In genomic region chr2:28895189-28895893, GRCh38 we compare ENCODE assay signal across 8 cellular contexts. TPM values are rescaled to one million over a fixed set of nuclear protein-coding genes. Genes with fewer than 3 reads are reported as not detected.
DNase-seq lines count a peak whose midpoint lies in the region; ATAC-seq and TF ChIP-seq lines count a peak whose summit lies in the region.

No MANE protein-coding gene starts in this region.

- peaks cover 11% of the 10 kb centered on the region for H3K4me1 ChIP-seq in SJCRH30
- peaks cover 44% of the 10 kb centered on the region for H3K4me1 ChIP-seq in left ventricle myocardium inferior

- TF ChIP-seq CTCF in left ventricle myocardium inferior (IDR thresholded peaks at IDR 0.05; ENCODE audit: borderline replicate concordance) = no peak

- H3K27ac ChIP-seq in SJCRH30 = peak overlapping the region; percentile 78
- H3K27ac ChIP-seq in left ventricle myocardium inferior (replicated peaks) = peak overlapping the region; percentile 81

- H3K4me1 Mint-ChIP-seq in activated naive CD8-positive, alpha-beta T cell treated with anti-CD3 and anti-CD28 coated beads, Interleukin-2, amount 50 U/mL, for 24 hours = peaks cover 43% of the 10 kb centered on the region

- H3K4me3 ChIP-seq in SJCRH30 = peak overlapping the region; percentile 99
- H3K4me3 ChIP-seq in left ventricle myocardium inferior = peak overlapping the region; percentile 100

- H3K27me3 ChIP-seq in SJCRH30 (no peaks in the 10 kb centered on the region), left ventricle myocardium inferior (ENCODE audit: low read depth) (no peaks in the 10 kb centered on the region)

- DNase-seq in NCI-H510A treated with DMSO at 0.1 percent for 48 hours (lab: John Stamatoyannopoulos, UW) (peak; percentile 12), NCI-H510A (lab: John Stamatoyannopoulos, UW) (no peak), SJCRH30 (peak; percentile 65 to 66), left ventricle myocardium inferior (peak; percentile 27), renal cortical epithelial cell (ENCODE audit: low read depth) (peak; percentile 82), NCI-H748 treated with DMSO at 0.1 percent for 48 hours (lab: John Stamatoyannopoulos, UW) (no peak)
- DNase-seq in activated naive CD8-positive, alpha-beta T cell treated with anti-CD3 and anti-CD28 coated beads, Interleukin-2, amount 50 U/mL, for 24 hours = peak; percentile 53

- ATAC-seq in HG03135 (IDR thresholded peaks at IDR 0.05; ENCODE audit: unreplicated experiment) = peak; percentile 8
- peak; percentile 29 for ATAC-seq in activated naive CD8-positive, alpha-beta T cell treated with anti-CD3 and anti-CD28 coated beads, Interleukin-2, amount 50 U/mL, for 24 hours

- H3K36me3 Mint-ChIP-seq in activated naive CD8-positive, alpha-beta T cell treated with anti-CD3 and anti-CD28 coated beads, Interleukin-2, amount 50 U/mL, for 24 hours (ENCODE audit: low read depth) = peaks cover 34% of the 10 kb centered on the region

- no peaks in the 10 kb centered on the region for H3K27me3 Mint-ChIP-seq in activated naive CD8-positive, alpha-beta T cell treated with anti-CD3 and anti-CD28 coated beads, Interleukin-2, amount 50 U/mL, for 24 hours

- H3K4me3 Mint-ChIP-seq in activated naive CD8-positive, alpha-beta T cell treated with anti-CD3 and anti-CD28 coated beads, Interleukin-2, amount 50 U/mL, for 24 hours = peak overlapping the region; percentile 100

- H3K36me3 ChIP-seq in SJCRH30 (peaks cover 12% of the 10 kb centered on the region), left ventricle myocardium inferior (no peaks in the 10 kb centered on the region)

- H3K9me3 Mint-ChIP-seq in activated naive CD8-positive, alpha-beta T cell treated with anti-CD3 and anti-CD28 coated beads, Interleukin-2, amount 50 U/mL, for 24 hours = no peaks in the 10 kb centered on the region

- intact Hi-C loops in left ventricle myocardium inferior (cut with micrococcal nuclease) = no loop called here

- H3K27ac Mint-ChIP-seq in activated naive CD8-positive, alpha-beta T cell treated with anti-CD3 and anti-CD28 coated beads, Interleukin-2, amount 50 U/mL, for 24 hours = peak overlapping the region; percentile 100

- H3K9me3 ChIP-seq in SJCRH30 (replicated peaks) (no peaks in the 10 kb centered on the region), left ventricle myocardium inferior (replicated peaks) (no peaks in the 10 kb centered on the region)

RNA-seq across cellular contexts. Expression of gene WDR43, which starts 0.9 kb away (rescaled TPM):
- 129 and 155 TPM in 2 replicates for total RNA-seq in SJCRH30 (2014; rRNA removed; shearing (Covaris generic))
- total RNA-seq in left ventricle myocardium inferior (21.0 TPM), renal cortical epithelial cell (93.1 and 107 TPM in 2 replicates)

RNA-seq across cellular contexts. Expression of gene TRMT61B, which starts 25.2 kb away (rescaled TPM):
- total RNA-seq in SJCRH30 (2014; rRNA removed; shearing (Covaris generic)) = 26.8 and 31.8 TPM in 2 replicates
- 21.9 TPM for total RNA-seq in left ventricle myocardium inferior
- total RNA-seq in renal cortical epithelial cell = 13.4 and 23.8 TPM in 2 replicates

Comparison
In these comparisons a context has a peak if more than half of its experiments do, and no peak if none do; other contexts are left out.
1. DNase-seq: peak in NCI-H510A treated with DMSO at 0.1 percent for 48 hours (single experiment), SJCRH30 (2 of 2), activated naive CD8-positive, alpha-beta T cell treated with anti-CD3 and anti-CD28 coated beads, Interleukin-2, amount 50 U/mL, for 24 hours (single experiment), left ventricle myocardium inferior (single experiment) and renal cortical epithelial cell (single experiment); none in NCI-H510A (single experiment) and NCI-H748 treated with DMSO at 0.1 percent for 48 hours (single experiment).